ENCODE assay signal across 20 cellular contexts in the genomic region with DNA sequence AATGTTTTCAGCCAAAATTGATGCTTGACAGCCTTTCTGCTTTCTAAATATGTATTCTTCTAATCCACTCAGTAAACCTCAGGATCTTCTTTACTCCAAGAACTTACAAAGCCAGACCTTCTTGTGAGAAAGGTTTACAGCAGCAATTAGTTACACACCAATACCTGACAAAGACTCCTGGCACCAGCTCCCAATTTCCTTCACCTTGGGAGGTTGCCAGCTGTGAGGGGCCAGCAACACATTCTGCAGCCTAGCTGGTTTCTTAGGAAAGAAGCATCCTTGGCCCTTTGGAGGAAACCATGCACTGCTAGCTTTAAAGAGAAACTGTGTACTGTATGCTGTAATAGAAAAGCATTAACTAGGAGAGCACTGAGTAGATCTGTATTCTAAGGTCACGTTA. TPM values are rescaled to one million over a fixed set of nuclear protein-coding genes. Genes with fewer than 3 reads are reported as not detected.
"Had no signal": no experiment of that assay in that cellular context is flagged by ENCODE, and none has a peak within 500 bp of the region (broad histone marks: within the 10 kb centered on the region; RNA-seq: fewer than 3 reads in every experiment).

No MANE protein-coding gene starts in this region.

- H3K4me3 Mint-ChIP-seq: activated B cell treated with CpG ODN at 0.5 μM for 24 hours; activated naive CD8-positive, alpha-beta T cell treated with anti-CD3 and anti-CD28 coated beads for 36 hours; dendritic cell treated with granulocyte-macrophage colony-stimulating factor and Interleukin-4, amounts not matched to agents 40 ng/mL and 50 ng/mL, for 4 days; natural killer cell treated with Interleukin-12 subunit alpha and Interleukin-12 subunit beta and Interleukin-15 and Interleukin-18, amount 100 ng/mL, for 72 hours; stimulated activated naive CD8-positive, alpha-beta T cell treated with anti-CD3 and anti-CD28 coated beads, Interleukin-15, Interleukin-2, amounts not matched to agents 100 ng/mL and 50 ng/mL, for 24 hours had no signal

- H3K27me3 ChIP-seq: testis, upper lobe of left lung had no signal

- H3K4me1 Mint-ChIP-seq: activated B cell treated with CpG ODN at 0.5 μM for 24 hours; activated naive CD8-positive, alpha-beta T cell treated with anti-CD3 and anti-CD28 coated beads for 36 hours had no signal

- H3K36me3 Mint-ChIP-seq: activated naive CD8-positive, alpha-beta T cell treated with anti-CD3 and anti-CD28 coated beads for 36 hours; natural killer cell treated with Interleukin-12 subunit alpha and Interleukin-12 subunit beta and Interleukin-15 and Interleukin-18, amount 100 ng/mL, for 72 hours had no signal

- DNase-seq: activated B cell treated with CpG ODN at 0.5 μM for 24 hours; activated CD4-positive, alpha-beta T cell treated with anti-CD3 and anti-CD28 coated beads for 48 hours; activated CD8-positive, alpha-beta memory T cell treated with anti-CD3 and anti-CD28 coated beads, Interleukin-2, amount 50 U/mL, for 48 hours; activated naive CD8-positive, alpha-beta T cell treated with anti-CD3 and anti-CD28 coated beads for 36 hours; cerebellar nuclear complex; effector memory CD4-positive, alpha-beta T cell; foreskin melanocyte; heart right ventricle; left ventricle myocardium superior; mesenchymal stem cell; occipital lobe; testis; upper lobe of left lung had no signal

- H3K4me1 ChIP-seq: testis, upper lobe of left lung had no signal

- H3K27ac ChIP-seq: testis, upper lobe of left lung had no signal

- ATAC-seq: heart right ventricle; left ventricle myocardium superior; natural killer cell treated with Interleukin-12 subunit alpha and Interleukin-12 subunit beta and Interleukin-15 and Interleukin-18, amount 100 ng/mL, for 72 hours; sciatic nerve had no signal

- H3K9me3 Mint-ChIP-seq: activated B cell treated with CpG ODN at 0.5 μM for 24 hours; activated naive CD8-positive, alpha-beta T cell treated with anti-CD3 and anti-CD28 coated beads for 36 hours; dendritic cell treated with granulocyte-macrophage colony-stimulating factor and Interleukin-4, amounts not matched to agents 40 ng/mL and 50 ng/mL, for 4 days; natural killer cell treated with Interleukin-12 subunit alpha and Interleukin-12 subunit beta and Interleukin-15 and Interleukin-18, amount 100 ng/mL, for 72 hours; stimulated activated naive CD8-positive, alpha-beta T cell treated with anti-CD3 and anti-CD28 coated beads, Interleukin-15, Interleukin-2, amounts not matched to agents 100 ng/mL and 50 ng/mL, for 24 hours had no signal

- H3K27ac Mint-ChIP-seq: activated B cell treated with CpG ODN at 0.5 μM for 24 hours; activated naive CD8-positive, alpha-beta T cell treated with anti-CD3 and anti-CD28 coated beads for 36 hours; dendritic cell treated with granulocyte-macrophage colony-stimulating factor and Interleukin-4, amounts not matched to agents 40 ng/mL and 50 ng/mL, for 4 days; natural killer cell treated with Interleukin-12 subunit alpha and Interleukin-12 subunit beta and Interleukin-15 and Interleukin-18, amount 100 ng/mL, for 72 hours; stimulated activated naive CD8-positive, alpha-beta T cell treated with anti-CD3 and anti-CD28 coated beads, Interleukin-15, Interleukin-2, amounts not matched to agents 100 ng/mL and 50 ng/mL, for 24 hours had no signal

RNA-seq across cellular contexts. Expression of a gene that starts 10.8 kb away (rescaled TPM):
- total RNA-seq: activated B cell treated with CpG ODN at 0.5 μM for 24 hours; activated naive CD8-positive, alpha-beta T cell treated with anti-CD3 and anti-CD28 coated beads for 36 hours; natural killer cell treated with Interleukin-12 subunit alpha and Interleukin-12 subunit beta and Interleukin-15 and Interleukin-18, amount 100 ng/mL, for 72 hours; pulmonary artery endothelial cell; sciatic nerve; T-helper 2 cell treated with Interferon-gamma antibody and Interleukin-4, amounts not matched to agents 100 ng/mL and 5 ng/mL, for 36 hours had no signal
- polyA plus RNA-seq: keratinocyte had no signal

RNA-seq across cellular contexts. Expression of a gene that starts 46.2 kb away (rescaled TPM):
- total RNA-seq: activated B cell treated with CpG ODN at 0.5 μM for 24 hours; activated naive CD8-positive, alpha-beta T cell treated with anti-CD3 and anti-CD28 coated beads for 36 hours; left ventricle myocardium superior; natural killer cell treated with Interleukin-12 subunit alpha and Interleukin-12 subunit beta and Interleukin-15 and Interleukin-18, amount 100 ng/mL, for 72 hours; occipital lobe; pulmonary artery endothelial cell; sciatic nerve; T-helper 2 cell treated with Interferon-gamma antibody and Interleukin-4, amounts not matched to agents 100 ng/mL and 5 ng/mL, for 36 hours; testis had no signal
- polyA plus RNA-seq: heart right ventricle, keratinocyte had no signal
